Comparison of ENCODE assay signal across 10 cellular contexts in the genomic region with DNA sequence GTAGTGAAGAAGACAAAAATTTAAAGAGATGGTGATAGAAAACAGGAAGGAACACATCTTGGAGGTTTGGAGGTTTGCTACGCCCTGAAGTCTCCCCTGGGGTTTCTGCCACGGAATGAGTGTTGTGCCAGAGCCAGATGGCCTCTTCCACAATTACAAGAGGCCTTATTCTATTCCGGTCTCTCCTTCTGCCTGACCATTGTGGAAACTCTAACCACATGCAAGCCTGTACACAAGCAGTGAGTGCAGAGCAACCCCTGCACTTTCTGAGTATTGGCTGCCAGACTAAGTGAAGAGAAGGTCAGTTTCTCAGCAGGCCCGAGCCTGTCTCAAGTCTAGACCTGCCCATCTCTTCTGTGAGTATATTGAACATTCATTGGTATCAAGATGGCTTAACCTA. TPM values are rescaled to one million over a fixed set of nuclear protein-coding genes. Genes with fewer than 3 reads are reported as not detected.
DNase-seq lines count a peak whose midpoint lies in the region; ATAC-seq lines count a peak whose summit lies in the region.
"Had no signal": no experiment of that assay in that cellular context is flagged by ENCODE, and none has a peak within 500 bp of the region (broad histone marks: within the 10 kb centered on the region; RNA-seq: fewer than 3 reads in every experiment).

No MANE protein-coding gene starts in this region.

- in situ Hi-C loops in SK-MEL-5 (cut with HindIII; ENCODE audit: low pct_unique_long_range_greater_than_20kb, low sequenced_read_pairs), result no loop called here

- ATAC-seq in GM18868 (IDR thresholded peaks at IDR 0.05; ENCODE audit: unreplicated experiment) (peak; percentile 36), HG03095 (IDR thresholded peaks at IDR 0.05; ENCODE audit: unreplicated experiment) (peak; percentile 47), left ventricle myocardium superior (peak; percentile 81), left colon (no peak)

- intact Hi-C loops in left ventricle myocardium superior (cut with micrococcal nuclease), result no loop called here
- intact Hi-C loops in left colon (cut with DNase I, micrococcal nuclease), result no loop called here

- peaks cover 22% of the 10 kb centered on the region for H3K4me1 Mint-ChIP-seq in T-helper 2 cell treated with Interferon-gamma antibody and Interleukin-4, amounts not matched to agents 5 μg/mL and 100 μg/mL, for 36 hours (ENCODE audit: low read depth)

- no peak overlapping the region for H3K27ac Mint-ChIP-seq in T-helper 2 cell treated with Interferon-gamma antibody and Interleukin-4, amounts not matched to agents 5 μg/mL and 100 μg/mL, for 36 hours

- no peaks in the 10 kb centered on the region for H3K27me3 Mint-ChIP-seq in T-helper 2 cell treated with Interferon-gamma antibody and Interleukin-4, amounts not matched to agents 5 μg/mL and 100 μg/mL, for 36 hours (ENCODE audit: low read depth)

- DNase-seq in SK-MEL-5 (ENCODE audit: low read depth, low spot score) (peak; percentile 53), left ventricle myocardium superior (peak; percentile 38), left colon (no peak), CD1c-positive myeloid dendritic cell (ENCODE audit: extremely low spot score) (no peak), HCEC 1CT (no peak)
- no peak for DNase-seq in T-helper 2 cell treated with Interferon-gamma antibody and Interleukin-4, amounts not matched to agents 5 μg/mL and 100 μg/mL, for 36 hours (ENCODE audit: low spot score)
- DNase-seq: cerebellar nuclear complex, NCI-H1105 treated with DMSO at 0.1 percent for 48 hours had no signal

- H3K4me3 Mint-ChIP-seq in T-helper 2 cell treated with Interferon-gamma antibody and Interleukin-4, amounts not matched to agents 5 μg/mL and 100 μg/mL, for 36 hours, result no peak overlapping the region

- H3K9me3 Mint-ChIP-seq in T-helper 2 cell treated with Interferon-gamma antibody and Interleukin-4, amounts not matched to agents 5 μg/mL and 100 μg/mL, for 36 hours, result peaks cover 14% of the 10 kb centered on the region

- peaks cover 3% of the 10 kb centered on the region for H3K36me3 Mint-ChIP-seq in T-helper 2 cell treated with Interferon-gamma antibody and Interleukin-4, amounts not matched to agents 5 μg/mL and 100 μg/mL, for 36 hours (ENCODE audit: low read depth)

RNA-seq across cellular contexts. Expression of gene MYO1B, which starts 22.7 kb away (rescaled TPM):
- total RNA-seq in SK-MEL-5 (2014; rRNA removed; shearing (Covaris generic)), result 43.4 and 46.0 TPM in 2 replicates
- polyA plus RNA-seq in SK-MEL-5 (2015; cell fraction: cytosol; rRNA removed), result 27.7 and 35.1 TPM in 2 replicates
- polyA plus RNA-seq in SK-MEL-5 (2015; cell fraction: nucleus; rRNA removed), result 54.1 and 58.1 TPM in 2 replicates
- total RNA-seq in left ventricle myocardium superior (16.0 TPM), left colon (10 to 100 TPM; 62.1 to 63.2 TPM)

Comparison
In these comparisons a context has a peak if more than half of its experiments do, and no peak if none do; other contexts are left out.
1. DNase-seq: peak in SK-MEL-5 (single experiment) and left ventricle myocardium superior (single experiment); none in left colon (0 of 2), CD1c-positive myeloid dendritic cell (single experiment), T-helper 2 cell treated with Interferon-gamma antibody and Interleukin-4, amounts not matched to agents 5 μg/mL and 100 μg/mL, for 36 hours (single experiment) and HCEC 1CT (single experiment).